ENCODE assay signal across 11 cellular contexts in genomic region chr10:83680470-83680891, GRCh38.
DNase-seq lines count a peak whose midpoint lies in the region; ATAC-seq and TF ChIP-seq lines count a peak whose summit lies in the region.
"Had no signal": no experiment of that assay in that cellular context is flagged by ENCODE, and none has a peak within 500 bp of the region (broad histone marks: within the 10 kb centered on the region; RNA-seq: fewer than 3 reads in every experiment).

No MANE protein-coding gene starts in this region.

- POLR2A ChIA-PET in activated B cell treated with CpG ODN at 0.5 μM for 24 hours (lab: Charles Lee), result no interaction called here

- peak; percentile 75 for DNase-seq in GM10266 (ENCODE audit: extremely low spot score)
- DNase-seq in GM19238 (ENCODE audit: insufficient read length, low spot score), result peak; percentile 41
- DNase-seq in activated B cell treated with CpG ODN at 0.5 μM for 24 hours, result no peak
- DNase-seq in foreskin keratinocyte, result no peak
- DNase-seq in NCI-H146 treated with DMSO at 0.1 percent for 48 hours (lab: John Stamatoyannopoulos, UW; ENCODE audit: unreplicated experiment), result no peak
- no peak for DNase-seq in COLO829 (ENCODE audit: low spot score)
- no peak for DNase-seq in Calu3
- DNase-seq: DMS79 had no signal

- CTCF ChIA-PET in activated B cell treated with CpG ODN at 0.5 μM for 24 hours (lab: Charles Lee) (no interaction called here), Calu3 (lab: Charles Lee) (no interaction called here)

- no peaks in the 10 kb centered on the region for H3K4me1 ChIP-seq in foreskin keratinocyte

- no peak for TF ChIP-seq CTCF in GM10266 (IDR thresholded peaks at IDR 0.05; ENCODE audit: control insufficient read depth, insufficient read depth, low read depth, missing control alignments)
- no peak for TF ChIP-seq CTCF in activated B cell treated with CpG ODN at 0.5 μM for 24 hours (IDR thresholded peaks at IDR 0.05)
- no peak for TF ChIP-seq CTCF in foreskin keratinocyte (conservative IDR thresholded peaks at IDR 0.05)
- TF ChIP-seq CTCF in Calu3 (IDR thresholded peaks at IDR 0.05; ENCODE audit: unreplicated experiment), result no peak

- peaks cover 5% of the 10 kb centered on the region for H3K4me1 Mint-ChIP-seq in activated B cell treated with CpG ODN at 0.5 μM for 24 hours
- no peaks in the 10 kb centered on the region for H3K4me1 Mint-ChIP-seq in Calu3 (ENCODE audit: low read depth, unreplicated experiment)

- H3K27me3 ChIP-seq in foreskin keratinocyte, result no peaks in the 10 kb centered on the region
- H3K27me3 ChIP-seq: cardiac muscle cell had no signal

- ATAC-seq in HG02943 (IDR thresholded peaks at IDR 0.05; ENCODE audit: low read depth, unreplicated experiment) (peak; percentile 99), activated B cell treated with CpG ODN at 0.5 μM for 24 hours (ENCODE audit: low read depth) (peak; percentile 54), foreskin keratinocyte (no peak)
- ATAC-seq: K562 had no signal

- H3K36me3 Mint-ChIP-seq in activated B cell treated with CpG ODN at 0.5 μM for 24 hours (ENCODE audit: low read depth) (no peaks in the 10 kb centered on the region), Calu3 (ENCODE audit: insufficient read depth, unreplicated experiment) (no peaks in the 10 kb centered on the region)

- no peak overlapping the region for H3K4me3 Mint-ChIP-seq in activated B cell treated with CpG ODN at 0.5 μM for 24 hours
- no peak overlapping the region for H3K4me3 Mint-ChIP-seq in Calu3 (ENCODE audit: low read depth, unreplicated experiment)

- intact Hi-C loops in activated B cell treated with CpG ODN at 0.5 μM for 24 hours (cut with micrococcal nuclease), result no loop called here
- intact Hi-C loops in Calu3 (cut with micrococcal nuclease; ENCODE audit: unreplicated experiment), result no loop called here

- H3K9me3 Mint-ChIP-seq in activated B cell treated with CpG ODN at 0.5 μM for 24 hours (no peaks in the 10 kb centered on the region), Calu3 (ENCODE audit: low read depth, unreplicated experiment) (peaks cover 2% of the 10 kb centered on the region)

- H3K27ac Mint-ChIP-seq in activated B cell treated with CpG ODN at 0.5 μM for 24 hours, result no peak overlapping the region
- H3K27ac Mint-ChIP-seq in Calu3 (ENCODE audit: unreplicated experiment), result no peak overlapping the region

- no peak overlapping the region for H3K27ac ChIP-seq in foreskin keratinocyte
- H3K27ac ChIP-seq: cardiac muscle cell had no signal

- BruUV-seq in Calu3 (replicated peaks; lab: Mats Ljungman, UMichigan), result no TSS peak

- H3K27me3 Mint-ChIP-seq in activated B cell treated with CpG ODN at 0.5 μM for 24 hours (no peaks in the 10 kb centered on the region), Calu3 (ENCODE audit: unreplicated experiment) (no peaks in the 10 kb centered on the region)

Comparison
In these comparisons a context has a peak if more than half of its experiments do, and no peak if none do; other contexts are left out.
1. DNase-seq: peak in GM10266 (single experiment) and GM19238 (single experiment); none in activated B cell treated with CpG ODN at 0.5 μM for 24 hours (single experiment), foreskin keratinocyte (0 of 2), NCI-H146 treated with DMSO at 0.1 percent for 48 hours (single experiment), COLO829 (single experiment) and Calu3 (single experiment).